12 cellular contexts compared by ENCODE assay signal in the genomic region with DNA sequence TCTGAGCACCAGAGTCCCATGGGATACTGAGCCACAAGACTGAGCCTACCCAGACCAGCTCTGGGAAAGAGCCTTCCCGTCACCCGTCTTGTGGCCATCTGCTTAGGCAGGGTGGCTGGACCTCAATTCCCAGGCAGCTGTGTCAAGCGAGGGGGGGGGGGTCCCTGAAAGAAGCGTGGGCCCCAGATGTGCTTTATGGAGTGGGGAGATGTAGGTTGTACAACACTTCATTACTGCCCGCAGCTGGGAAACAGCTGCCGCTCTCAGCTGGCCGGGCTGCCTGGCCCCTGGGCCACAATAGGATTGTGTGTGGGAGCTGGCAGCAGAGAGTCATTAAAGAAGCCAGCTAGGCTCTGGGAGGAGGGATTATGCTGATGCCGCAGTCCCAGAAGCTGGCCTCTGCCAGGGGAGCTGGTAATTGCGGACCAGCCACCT.
DNase-seq lines count a peak whose midpoint lies in the region; ATAC-seq, FAIRE-seq and TF ChIP-seq lines count a peak whose summit lies in the region.
"Had no signal": no experiment of that assay in that cellular context is flagged by ENCODE, and none has a peak within 500 bp of the region (broad histone marks: within the 10 kb centered on the region; RNA-seq: fewer than 3 reads in every experiment).

No MANE protein-coding gene starts in this region.

- H3K4me2 ChIP-seq in HepG2 (ENCODE audit: low read depth, low read length), result no peak overlapping the region

- H3K79me2 ChIP-seq in HepG2 (ENCODE audit: insufficient read depth, low read length), result no peaks in the 10 kb centered on the region

- POLR2A ChIA-PET in HepG2 (lab: Yijun Ruan, JAX), result no interaction called here

- H3K9me3 Mint-ChIP-seq in activated naive CD4-positive, alpha-beta T cell treated with anti-CD3 and anti-CD28 coated beads for 36 hours, result peaks cover 1% of the 10 kb centered on the region

- no peaks in the 10 kb centered on the region for H3K36me3 Mint-ChIP-seq in activated naive CD4-positive, alpha-beta T cell treated with anti-CD3 and anti-CD28 coated beads for 36 hours (ENCODE audit: low read depth)
- H3K36me3 Mint-ChIP-seq: activated CD8-positive, alpha-beta memory T cell treated with anti-CD3 and anti-CD28 coated beads, Interleukin-2, amount 10 ng/mL, durations not matched to agents 7 days and 5 days had no signal

- CTCF ChIA-PET in HepG2 (lab: Yijun Ruan, JAX; ENCODE audit: low intra/inter-chr PET ratio, low total read pairs), result no interaction called here
- CTCF ChIA-PET in activated naive CD4-positive, alpha-beta T cell treated with anti-CD3 and anti-CD28 coated beads for 36 hours (lab: Charles Lee), result interaction anchor here (0.7 kb wide), 1 partner anchor 152 kb away, joined by 3 read pairs; no protein-coding TSS in a partner anchor

- H3K4me1 ChIP-seq in right lobe of liver, result peaks cover 0 to 5% (median 0%) of the 10 kb centered on the region in 4 donors
- no peaks in the 10 kb centered on the region for H3K4me1 ChIP-seq in HepG2 (ENCODE audit: insufficient read depth, low read length)
- H3K4me1 ChIP-seq in vagina, result peaks cover 39% of the 10 kb centered on the region

- H4K20me1 ChIP-seq in HepG2 (ENCODE audit: insufficient read depth, low read length), result no peaks in the 10 kb centered on the region

- 65% methylated on average over 2 of the region's 9 CpGs for WGBS in right lobe of liver (ENCODE audit: insufficient coverage, low coverage, low lambda C conversion rate, missing lambda C conversion rate)
- WGBS in HepG2 (ENCODE audit: low lambda C conversion rate), result 0% methylated on average over 1 of the region's 9 CpGs

- no peak for TF ChIP-seq RAD21 in HepG2 (CRISPR knock-in tag; IDR thresholded peaks at IDR 0.05)

- no peak for FAIRE-seq in HepG2 (lab: Jason Lieb, UNC)
- FAIRE-seq in HTR-8/SVneo (lab: Jason Lieb, UNC), result no peak

- TF ChIP-seq CTCF in right lobe of liver (IDR thresholded peaks at IDR 0.05) (no peak), HepG2 (CRISPR knock-in tag; IDR thresholded peaks at IDR 0.05) (no peak), vagina (IDR thresholded peaks at IDR 0.05) (no peak)

- no peaks in the 10 kb centered on the region for H3K27me3 ChIP-seq in right lobe of liver
- no peaks in the 10 kb centered on the region for H3K27me3 ChIP-seq in HepG2 (ENCODE audit: control insufficient read depth in 1 of 2, insufficient read depth in 2 of 2, low read length in 2 of 2)
- H3K27me3 ChIP-seq in vagina, result no peaks in the 10 kb centered on the region
- H3K27me3 ChIP-seq: esophagus muscularis mucosa had no signal

- no peak overlapping the region for H3K27ac Mint-ChIP-seq in activated naive CD4-positive, alpha-beta T cell treated with anti-CD3 and anti-CD28 coated beads for 36 hours

- DNase-seq in right lobe of liver, result no peak
- DNase-seq in HepG2 (ENCODE audit: low spot score), result no peak
- DNase-seq in amygdala (lab: John Stamatoyannopoulos, UW), result peak in 37 of 56 donors; percentile 7 to 72 (median 22)
- DNase-seq in medulla oblongata (ENCODE audit: extremely low spot score), result peak; percentile 57
- no peak for DNase-seq in vagina (ENCODE audit: extremely low spot score in 2 of 2)
- DNase-seq in HTR-8/SVneo (ENCODE audit: insufficient read length, low spot score), result no peak
- DNase-seq in activated naive CD4-positive, alpha-beta T cell treated with anti-CD3 and anti-CD28 coated beads for 36 hours, result no peak
- DNase-seq: activated CD8-positive, alpha-beta memory T cell treated with anti-CD3 and anti-CD28 coated beads, Interleukin-2, amount 10 ng/mL, durations not matched to agents 7 days and 5 days; NCI-H226 had no signal

- H3K27me3 Mint-ChIP-seq in activated naive CD4-positive, alpha-beta T cell treated with anti-CD3 and anti-CD28 coated beads for 36 hours (ENCODE audit: low read depth), result no peaks in the 10 kb centered on the region
- H3K27me3 Mint-ChIP-seq: activated CD8-positive, alpha-beta memory T cell treated with anti-CD3 and anti-CD28 coated beads, Interleukin-2, amount 10 ng/mL, durations not matched to agents 7 days and 5 days had no signal

- H3K36me3 ChIP-seq in right lobe of liver, result no peaks in the 10 kb centered on the region
- H3K36me3 ChIP-seq in HepG2 (replicated peaks in 1 of 2; ENCODE audit: control insufficient read depth in 1 of 2, insufficient read depth in 2 of 2, low read length in 2 of 2), result no peaks in the 10 kb centered on the region
- H3K36me3 ChIP-seq in vagina, result no peaks in the 10 kb centered on the region
- H3K36me3 ChIP-seq: esophagus muscularis mucosa had no signal

- TF ChIP-seq EP300 in HepG2 (IDR thresholded peaks at IDR 0.05; ENCODE audit: low read depth in 2 of 2, low read length in 2 of 2), result no peak
- TF ChIP-seq EP300 in HepG2 (CRISPR knock-in tag; IDR thresholded peaks at IDR 0.05; ENCODE audit: borderline replicate concordance), result no peak

- H3K27ac ChIP-seq in right lobe of liver (no peak overlapping the region), HepG2 (ENCODE audit: extremely low read length, insufficient read depth, low read length) (no peak overlapping the region), vagina (peak overlapping the region; percentile 56)
- H3K27ac ChIP-seq: esophagus muscularis mucosa had no signal

- BruUV-seq in HepG2 (replicated peaks; lab: Mats Ljungman, UMichigan), result no TSS peak

- H3K4me1 Mint-ChIP-seq in activated naive CD4-positive, alpha-beta T cell treated with anti-CD3 and anti-CD28 coated beads for 36 hours (ENCODE audit: low read depth), result peaks cover 23% of the 10 kb centered on the region

- H3K9me3 ChIP-seq in right lobe of liver (no peaks in the 10 kb centered on the region), HepG2 (ENCODE audit: low read length) (no peaks in the 10 kb centered on the region), vagina (no peaks in the 10 kb centered on the region)
- H3K9me3 ChIP-seq: esophagus muscularis mucosa had no signal

- TF ChIP-seq POLR2A in right lobe of liver (IDR thresholded peaks at IDR 0.05) (no peak), HepG2 (IDR thresholded peaks at IDR 0.05; ENCODE audit: insufficient read depth in 1 of 2, low read depth in 2 of 2, low read length in 2 of 2) (no peak), vagina (IDR thresholded peaks at IDR 0.05) (no peak)

- intact Hi-C loops in right lobe of liver (cut with DNase I) (no loop called here), HepG2 (cut with micrococcal nuclease; ENCODE audit: unreplicated experiment) (no loop called here), vagina (cut with DNase I) (no loop called here)
- intact Hi-C loops in activated naive CD4-positive, alpha-beta T cell treated with anti-CD3 and anti-CD28 coated beads for 36 hours (cut with micrococcal nuclease), result no loop called here

- H3K4me3 Mint-ChIP-seq in activated naive CD4-positive, alpha-beta T cell treated with anti-CD3 and anti-CD28 coated beads for 36 hours, result no peak overlapping the region

- ATAC-seq in right lobe of liver (peak; percentile 53 to 73 (median 60)), HepG2 (no peak), GM18520 (IDR thresholded peaks at IDR 0.05; ENCODE audit: unreplicated experiment) (no peak)
- ATAC-seq: activated CD8-positive, alpha-beta memory T cell treated with anti-CD3 and anti-CD28 coated beads, Interleukin-2, amount 10 ng/mL, durations not matched to agents 7 days and 5 days had no signal

- no peak overlapping the region for H2AFZ ChIP-seq in HepG2 (ENCODE audit: low read length)

- H3K4me3 ChIP-seq in right lobe of liver (no peak overlapping the region), HepG2 (replicated peaks in 1 of 3; ENCODE audit: insufficient read depth in 1 of 3, low read depth in 2 of 3, low read length in 3 of 3) (no peak overlapping the region), vagina (no peak overlapping the region)
- H3K4me3 ChIP-seq: esophagus muscularis mucosa, lung had no signal

- H3K9ac ChIP-seq in HepG2 (ENCODE audit: insufficient read depth, low read depth, low read length), result no peak overlapping the region

- in situ Hi-C loops in HepG2 (cut with HindIII; ENCODE audit: extremely low pct_ligation_motif_present, low pct_unique_long_range_greater_than_20kb), result no loop called here

TF ChIP-seq in HepG2, 621 proteins besides CTCF, POLR2A, EP300 and RAD21 (continues in another document):
- no peak for TF ChIP-seq ADNP (CRISPR knock-in tag; IDR thresholded peaks at IDR 0.05)
- TF ChIP-seq STAG1 (CRISPR knock-in tag; IDR thresholded peaks at IDR 0.05), result no peak
- TF ChIP-seq, protein P1, sequence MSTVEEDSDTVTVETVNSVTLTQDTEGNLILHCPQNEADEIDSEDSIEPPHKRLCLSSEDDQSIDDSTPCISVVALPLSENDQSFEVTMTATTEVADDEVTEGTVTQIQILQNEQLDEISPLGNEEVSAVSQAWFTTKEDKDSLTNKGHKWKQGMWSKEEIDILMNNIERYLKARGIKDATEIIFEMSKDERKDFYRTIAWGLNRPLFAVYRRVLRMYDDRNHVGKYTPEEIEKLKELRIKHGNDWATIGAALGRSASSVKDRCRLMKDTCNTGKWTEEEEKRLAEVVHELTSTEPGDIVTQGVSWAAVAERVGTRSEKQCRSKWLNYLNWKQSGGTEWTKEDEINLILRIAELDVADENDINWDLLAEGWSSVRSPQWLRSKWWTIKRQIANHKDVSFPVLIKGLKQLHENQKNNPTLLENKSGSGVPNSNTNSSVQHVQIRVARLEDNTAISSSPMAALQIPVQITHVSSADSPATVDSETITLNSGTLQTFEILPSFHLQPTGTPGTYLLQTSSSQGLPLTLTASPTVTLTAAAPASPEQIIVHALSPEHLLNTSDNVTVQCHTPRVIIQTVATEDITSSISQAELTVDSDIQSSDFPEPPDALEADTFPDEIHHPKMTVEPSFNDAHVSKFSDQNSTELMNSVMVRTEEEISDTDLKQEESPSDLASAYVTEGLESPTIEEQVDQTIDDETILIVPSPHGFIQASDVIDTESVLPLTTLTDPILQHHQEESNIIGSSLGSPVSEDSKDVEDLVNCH (CRISPR knock-in tag; IDR thresholded peaks at IDR 0.05), result no peak
- no peak for TF ChIP-seq ZNF160 (CRISPR knock-in tag; IDR thresholded peaks at IDR 0.05)
- TF ChIP-seq LCORL (IDR thresholded peaks at IDR 0.05), result no peak
- TF ChIP-seq LCORL (CRISPR knock-in tag; IDR thresholded peaks at IDR 0.05), result no peak
- no peak for TF ChIP-seq ZNF282 (IDR thresholded peaks at IDR 0.05; ENCODE audit: partially characterized antibody)
- TF ChIP-seq, protein P2, sequence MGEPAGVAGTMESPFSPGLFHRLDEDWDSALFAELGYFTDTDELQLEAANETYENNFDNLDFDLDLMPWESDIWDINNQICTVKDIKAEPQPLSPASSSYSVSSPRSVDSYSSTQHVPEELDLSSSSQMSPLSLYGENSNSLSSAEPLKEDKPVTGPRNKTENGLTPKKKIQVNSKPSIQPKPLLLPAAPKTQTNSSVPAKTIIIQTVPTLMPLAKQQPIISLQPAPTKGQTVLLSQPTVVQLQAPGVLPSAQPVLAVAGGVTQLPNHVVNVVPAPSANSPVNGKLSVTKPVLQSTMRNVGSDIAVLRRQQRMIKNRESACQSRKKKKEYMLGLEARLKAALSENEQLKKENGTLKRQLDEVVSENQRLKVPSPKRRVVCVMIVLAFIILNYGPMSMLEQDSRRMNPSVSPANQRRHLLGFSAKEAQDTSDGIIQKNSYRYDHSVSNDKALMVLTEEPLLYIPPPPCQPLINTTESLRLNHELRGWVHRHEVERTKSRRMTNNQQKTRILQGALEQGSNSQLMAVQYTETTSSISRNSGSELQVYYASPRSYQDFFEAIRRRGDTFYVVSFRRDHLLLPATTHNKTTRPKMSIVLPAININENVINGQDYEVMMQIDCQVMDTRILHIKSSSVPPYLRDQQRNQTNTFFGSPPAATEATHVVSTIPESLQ (CRISPR knock-in tag; conservative IDR thresholded peaks at IDR 0.05), result no peak

Comparison
In these comparisons a context has a peak if more than half of its experiments do, and no peak if none do; other contexts are left out.
1. ATAC-seq: peak in right lobe of liver (4 of 4); none in HepG2 (single experiment) and GM18520 (single experiment).
2. DNase-seq: peak in amygdala (37 of 56) and medulla oblongata (single experiment); none in right lobe of liver (0 of 3), HepG2 (single experiment), vagina (0 of 2), HTR-8/SVneo (single experiment) and activated naive CD4-positive, alpha-beta T cell treated with anti-CD3 and anti-CD28 coated beads for 36 hours (single experiment).